In genomic region chr2:15820283-15820591, GRCh38 we compare ENCODE assay signal across 7 cellular contexts.
"Had no signal": no experiment of that assay in that cellular context is flagged by ENCODE, and none has a peak within 500 bp of the region (broad histone marks: within the 10 kb centered on the region; RNA-seq: fewer than 3 reads in every experiment).

No MANE protein-coding gene starts in this region.

- H3K4me3 Mint-ChIP-seq: HFFc6, IgD-negative memory B cell had no signal

- H3K4me1 Mint-ChIP-seq: IgD-negative memory B cell had no signal

- DNase-seq: GM23248, GOT3, H7, HFFc6 had no signal

- H3K9me3 Mint-ChIP-seq: IgD-negative memory B cell had no signal

- H3K27ac Mint-ChIP-seq: HFFc6 had no signal

- H3K36me3 Mint-ChIP-seq: IgD-negative memory B cell had no signal

- ATAC-seq: HCT116, HepG2 had no signal
